1 cellular context compared by ENCODE assay signal in the genomic region with DNA sequence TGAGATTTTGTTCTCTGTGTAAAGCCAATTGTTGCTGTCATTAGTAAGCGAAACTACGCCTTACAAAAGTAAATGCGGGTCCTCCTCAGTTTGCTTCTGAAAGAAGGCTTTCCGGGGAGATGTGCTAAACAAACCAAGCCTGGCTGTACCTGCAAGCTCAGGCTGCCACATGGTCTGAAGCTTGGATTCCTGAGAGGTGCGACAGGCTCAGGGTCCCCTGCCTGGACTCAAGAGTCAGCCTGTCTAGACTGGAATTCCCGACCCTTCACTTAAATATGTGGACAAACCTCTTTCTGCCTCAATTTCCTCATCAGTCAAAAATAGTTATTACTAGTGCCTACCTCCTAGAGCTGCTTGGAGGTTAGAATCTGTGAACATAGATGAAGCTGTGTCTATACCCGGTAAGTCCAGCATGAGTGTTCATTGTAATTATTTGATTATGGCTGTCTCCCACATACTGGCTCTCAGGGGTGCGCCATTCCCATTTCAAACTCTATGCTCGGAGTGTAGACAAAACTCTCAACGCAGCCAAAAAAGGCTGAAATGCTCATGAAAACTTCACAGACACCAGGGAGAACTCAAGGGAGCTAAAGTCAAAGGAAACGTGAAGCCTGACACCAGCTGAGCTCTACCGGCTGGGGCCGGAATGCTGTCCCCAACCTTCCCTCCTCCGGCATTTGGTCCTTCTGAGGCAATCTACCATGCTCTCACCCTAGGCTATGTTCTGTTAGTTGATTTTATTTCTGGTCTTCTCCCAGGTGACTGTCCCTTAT.
TF ChIP-seq lines count a peak whose summit lies in the region.

No MANE protein-coding gene starts in this region.

TF ChIP-seq in HepG2, 621 proteins besides CTCF, POLR2A, EP300 and RAD21 (continued from another document and continues in another):
- TF ChIP-seq HNF4A (CRISPR knock-in tag; IDR thresholded peaks at IDR 0.05): peak; percentile 47; the same call in 1 of the 2 replicates
- TF ChIP-seq, protein P1, sequence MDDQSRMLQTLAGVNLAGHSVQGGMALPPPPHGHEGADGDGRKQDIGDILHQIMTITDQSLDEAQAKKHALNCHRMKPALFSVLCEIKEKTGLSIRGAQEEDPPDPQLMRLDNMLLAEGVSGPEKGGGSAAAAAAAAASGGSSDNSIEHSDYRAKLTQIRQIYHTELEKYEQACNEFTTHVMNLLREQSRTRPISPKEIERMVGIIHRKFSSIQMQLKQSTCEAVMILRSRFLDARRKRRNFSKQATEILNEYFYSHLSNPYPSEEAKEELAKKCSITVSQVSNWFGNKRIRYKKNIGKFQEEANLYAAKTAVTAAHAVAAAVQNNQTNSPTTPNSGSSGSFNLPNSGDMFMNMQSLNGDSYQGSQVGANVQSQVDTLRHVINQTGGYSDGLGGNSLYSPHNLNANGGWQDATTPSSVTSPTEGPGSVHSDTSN (CRISPR knock-in tag; IDR thresholded peaks at IDR 0.05; ENCODE audit: borderline replicate concordance): no peak
- TF ChIP-seq ATF7-NPFF (CRISPR knock-in tag; IDR thresholded peaks at IDR 0.05; ENCODE audit: low read depth): peak; percentile 24; the same call in 1 of the 2 replicates
- TF ChIP-seq NBN (conservative IDR thresholded peaks at IDR 0.05): no peak
- no peak for TF ChIP-seq HOXD1 (CRISPR knock-in tag; IDR thresholded peaks at IDR 0.05)
- peak; percentile 64 for TF ChIP-seq ZNF598 (CRISPR knock-in tag; IDR thresholded peaks at IDR 0.05; ENCODE audit: borderline replicate concordance)
- no peak for TF ChIP-seq NFE2L1 (CRISPR knock-in tag; IDR thresholded peaks at IDR 0.05; ENCODE audit: borderline replicate concordance)
- TF ChIP-seq ZNF616 (CRISPR knock-in tag; IDR thresholded peaks at IDR 0.05; ENCODE audit: low read depth): peak; percentile 86; the same call in 1 of the 2 replicates
- TF ChIP-seq ZNF713 (CRISPR knock-in tag; IDR thresholded peaks at IDR 0.05): no peak
- 0 out of 2 replicates have a peak, but pooled peaks have one; percentile 41 for TF ChIP-seq ZNF619 (CRISPR knock-in tag; IDR thresholded peaks at IDR 0.05)
- TF ChIP-seq ZNF33A (CRISPR knock-in tag; IDR thresholded peaks at IDR 0.05; ENCODE audit: borderline replicate concordance): no peak
- TF ChIP-seq NR3C1 (CRISPR knock-in tag; IDR thresholded peaks at IDR 0.05): no peak
- TF ChIP-seq TEAD3 (CRISPR knock-in tag; optimal IDR thresholded peaks at IDR 0.05; ENCODE audit: borderline replicate concordance): peak; percentile 64
- TF ChIP-seq, protein P2, sequence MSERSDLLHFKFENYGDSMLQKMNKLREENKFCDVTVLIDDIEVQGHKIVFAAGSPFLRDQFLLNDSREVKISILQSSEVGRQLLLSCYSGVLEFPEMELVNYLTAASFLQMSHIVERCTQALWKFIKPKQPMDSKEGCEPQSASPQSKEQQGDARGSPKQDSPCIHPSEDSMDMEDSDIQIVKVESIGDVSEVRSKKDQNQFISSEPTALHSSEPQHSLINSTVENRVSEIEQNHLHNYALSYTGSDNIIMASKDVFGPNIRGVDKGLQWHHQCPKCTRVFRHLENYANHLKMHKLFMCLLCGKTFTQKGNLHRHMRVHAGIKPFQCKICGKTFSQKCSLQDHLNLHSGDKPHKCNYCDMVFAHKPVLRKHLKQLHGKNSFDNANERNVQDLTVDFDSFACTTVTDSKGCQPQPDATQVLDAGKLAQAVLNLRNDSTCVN (CRISPR knock-in tag; IDR thresholded peaks at IDR 0.05; ENCODE audit: borderline replicate concordance): 0 out of 2 replicates have a peak, but pooled peaks have one; percentile 48
- TF ChIP-seq ZNF839 (CRISPR knock-in tag; IDR thresholded peaks at IDR 0.05; ENCODE audit: borderline replicate concordance): 0 out of 2 replicates have a peak, but pooled peaks have one; percentile 21
- TF ChIP-seq, protein P3, sequence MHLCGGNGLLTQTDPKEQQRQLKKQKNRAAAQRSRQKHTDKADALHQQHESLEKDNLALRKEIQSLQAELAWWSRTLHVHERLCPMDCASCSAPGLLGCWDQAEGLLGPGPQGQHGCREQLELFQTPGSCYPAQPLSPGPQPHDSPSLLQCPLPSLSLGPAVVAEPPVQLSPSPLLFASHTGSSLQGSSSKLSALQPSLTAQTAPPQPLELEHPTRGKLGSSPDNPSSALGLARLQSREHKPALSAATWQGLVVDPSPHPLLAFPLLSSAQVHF (CRISPR knock-in tag; IDR thresholded peaks at IDR 0.05): no peak
- TF ChIP-seq HOXA9 (CRISPR knock-in tag; IDR thresholded peaks at IDR 0.05; ENCODE audit: borderline replicate concordance): no peak
- TF ChIP-seq, protein P4, sequence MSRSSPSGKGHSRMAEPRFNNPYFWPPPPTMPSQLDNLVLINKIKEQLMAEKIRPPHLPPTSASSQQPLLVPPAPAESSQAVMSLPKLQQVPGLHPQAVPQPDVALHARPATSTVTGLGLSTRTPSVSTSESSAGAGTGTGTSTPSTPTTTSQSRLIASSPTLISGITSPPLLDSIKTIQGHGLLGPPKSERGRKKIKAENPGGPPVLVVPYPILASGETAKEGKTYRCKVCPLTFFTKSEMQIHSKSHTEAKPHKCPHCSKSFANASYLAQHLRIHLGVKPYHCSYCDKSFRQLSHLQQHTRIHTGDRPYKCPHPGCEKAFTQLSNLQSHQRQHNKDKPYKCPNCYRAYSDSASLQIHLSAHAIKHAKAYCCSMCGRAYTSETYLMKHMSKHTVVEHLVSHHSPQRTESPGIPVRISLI (CRISPR knock-in tag; IDR thresholded peaks at IDR 0.05; ENCODE audit: borderline replicate concordance): no peak
- TF ChIP-seq ZMAT5 (CRISPR knock-in tag; IDR thresholded peaks at IDR 0.05; ENCODE audit: borderline replicate concordance, low read depth): no peak
- no peak for TF ChIP-seq ZNF776 (CRISPR knock-in tag; IDR thresholded peaks at IDR 0.05)
- no peak for TF ChIP-seq SP4 (CRISPR knock-in tag; IDR thresholded peaks at IDR 0.05)
- TF ChIP-seq POLR2AphosphoS2 (IDR thresholded peaks at IDR 0.05; ENCODE audit: low read depth, low read length): no peak
- no peak for TF ChIP-seq FOXO4 (CRISPR knock-in tag; conservative IDR thresholded peaks at IDR 0.05)
- TF ChIP-seq FOSL2 (CRISPR knock-in tag; IDR thresholded peaks at IDR 0.05): no peak
- TF ChIP-seq, protein P5, sequence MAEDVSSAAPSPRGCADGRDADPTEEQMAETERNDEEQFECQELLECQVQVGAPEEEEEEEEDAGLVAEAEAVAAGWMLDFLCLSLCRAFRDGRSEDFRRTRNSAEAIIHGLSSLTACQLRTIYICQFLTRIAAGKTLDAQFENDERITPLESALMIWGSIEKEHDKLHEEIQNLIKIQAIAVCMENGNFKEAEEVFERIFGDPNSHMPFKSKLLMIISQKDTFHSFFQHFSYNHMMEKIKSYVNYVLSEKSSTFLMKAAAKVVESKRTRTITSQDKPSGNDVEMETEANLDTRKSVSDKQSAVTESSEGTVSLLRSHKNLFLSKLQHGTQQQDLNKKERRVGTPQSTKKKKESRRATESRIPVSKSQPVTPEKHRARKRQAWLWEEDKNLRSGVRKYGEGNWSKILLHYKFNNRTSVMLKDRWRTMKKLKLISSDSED (CRISPR knock-in tag; IDR thresholded peaks at IDR 0.05): no peak
- TF ChIP-seq ZNF550 (CRISPR knock-in tag; IDR thresholded peaks at IDR 0.05; ENCODE audit: borderline replicate concordance): no peak
- TF ChIP-seq CREM (IDR thresholded peaks at IDR 0.05): no peak
- TF ChIP-seq CREM (CRISPR knock-in tag; IDR thresholded peaks at IDR 0.05): no peak
- no peak for TF ChIP-seq CENPBD1 (CRISPR knock-in tag; IDR thresholded peaks at IDR 0.05; ENCODE audit: borderline replicate concordance, low read depth)
- TF ChIP-seq ZNF138 (CRISPR knock-in tag; IDR thresholded peaks at IDR 0.05; ENCODE audit: low read depth): peak; percentile 78; the same call in 1 of the 2 replicates
- TF ChIP-seq RARG (CRISPR knock-in tag; IDR thresholded peaks at IDR 0.05; ENCODE audit: low read depth): no peak
- peak; percentile 68 for TF ChIP-seq TFDP2 (CRISPR knock-in tag; IDR thresholded peaks at IDR 0.05)
- TF ChIP-seq KLF13 (CRISPR knock-in tag; IDR thresholded peaks at IDR 0.05): no peak
- TF ChIP-seq, protein P6, sequence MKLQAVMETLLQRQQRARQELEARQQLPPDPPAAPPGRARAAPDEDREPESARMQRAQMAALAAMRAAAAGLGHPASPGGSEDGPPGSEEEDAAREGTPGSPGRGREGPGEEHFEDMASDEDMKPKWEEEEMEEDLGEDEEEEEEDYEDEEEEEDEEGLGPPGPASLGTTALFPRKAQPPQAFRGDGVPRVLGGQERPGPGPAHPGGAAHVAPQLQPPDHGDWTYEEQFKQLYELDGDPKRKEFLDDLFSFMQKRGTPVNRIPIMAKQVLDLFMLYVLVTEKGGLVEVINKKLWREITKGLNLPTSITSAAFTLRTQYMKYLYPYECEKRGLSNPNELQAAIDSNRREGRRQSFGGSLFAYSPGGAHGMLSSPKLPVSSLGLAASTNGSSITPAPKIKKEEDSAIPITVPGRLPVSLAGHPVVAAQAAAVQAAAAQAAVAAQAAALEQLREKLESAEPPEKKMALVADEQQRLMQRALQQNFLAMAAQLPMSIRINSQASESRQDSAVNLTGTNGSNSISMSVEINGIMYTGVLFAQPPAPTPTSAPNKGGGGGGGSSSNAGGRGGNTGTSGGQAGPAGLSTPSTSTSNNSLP (IDR thresholded peaks at IDR 0.05; ENCODE audit: low read depth, low read length): no peak
- TF ChIP-seq ARID4A (CRISPR knock-in tag; IDR thresholded peaks at IDR 0.05; ENCODE audit: borderline replicate concordance): no peak
- no peak for TF ChIP-seq ZNF556 (CRISPR knock-in tag; IDR thresholded peaks at IDR 0.05; ENCODE audit: borderline replicate concordance)
